10 cellular contexts compared by ENCODE assay signal in genomic region chr1:54980528-54981241, GRCh38. TPM values are rescaled to one million over a fixed set of nuclear protein-coding genes. Genes with fewer than 3 reads are reported as not detected.
DNase-seq lines count a peak whose midpoint lies in the region; ATAC-seq and TF ChIP-seq lines count a peak whose summit lies in the region.
"Had no signal": no experiment of that assay in that cellular context is flagged by ENCODE, and none has a peak within 500 bp of the region (broad histone marks: within the 10 kb centered on the region; RNA-seq: fewer than 3 reads in every experiment).

Gene TMEM61 (plus strand): TSS chr1:54980628. CDS start chr1:54981066, 438 bp downstream.

- POLR2A ChIA-PET in AG04450 (lab: Yijun Ruan, JAX): no interaction called here

- TF ChIP-seq POLR2A in esophagus squamous epithelium (IDR thresholded peaks at IDR 0.05): peak in 1 of 4 donors; percentile 19

- intact Hi-C loops in esophagus squamous epithelium (cut with DNase I): no loop called here

- DNase-seq in AG04450 (ENCODE audit: low read depth, low spot score): no peak
- DNase-seq in NCI-H774 (lab: John Stamatoyannopoulos, UW): peak; percentile 54
- no peak for DNase-seq in esophagus squamous epithelium (lab: John Stamatoyannopoulos, UW)
- no peak for DNase-seq in stimulated activated CD4-positive, alpha-beta T cell treated with anti-CD3 and anti-CD28 coated beads, Interleukin-2, amount 100 ng/mL, for 48 hours
- no peak for DNase-seq in activated naive CD4-positive, alpha-beta T cell treated with Interleukin-2 at 50 U/mL for 16 hours
- no peak for DNase-seq in epidermal melanocyte (ENCODE audit: insufficient read length, low spot score)
- DNase-seq: activated B cell treated with CpG ODN at 0.5 μM for 24 hours; CD4-positive, alpha-beta memory T cell had no signal

- H2AFZ ChIP-seq in neural cell (ENCODE audit: low read depth, low read length): no peak within 1 kb of the TSS

- no peaks in the 10 kb centered on the region for H3F3A ChIP-seq in neural cell (ENCODE audit: insufficient read depth, low read length, poor library complexity, severe bottlenecking)

- H3K27ac ChIP-seq in AG04450 (ENCODE audit: low read depth, low read length) (no peak within 1 kb of the TSS), esophagus squamous epithelium (peak within 1 kb of the TSS; percentile 73 to 81 (median 76)), neural cell (ENCODE audit: low read length) (no peak within 1 kb of the TSS)

- H3K4me2 ChIP-seq in neural cell (ENCODE audit: low read length): no peak within 1 kb of the TSS

- ATAC-seq in GM21360 (IDR thresholded peaks at IDR 0.05; ENCODE audit: unreplicated experiment): no peak

- H3K9me3 ChIP-seq in AG04450 (ENCODE audit: control insufficient read depth, insufficient read depth, low read length) (no peaks in the 10 kb centered on the region), esophagus squamous epithelium (no peaks in the 10 kb centered on the region), neural cell (ENCODE audit: low read length) (no peaks in the 10 kb centered on the region)

- TF ChIP-seq EP300 in neural cell (conservative IDR thresholded peaks at IDR 0.05; ENCODE audit: poor library complexity, severe bottlenecking): no peak

- TF ChIP-seq CTCF in AG04450 (IDR thresholded peaks at IDR 0.05; ENCODE audit: low read depth, low read length) (no peak), esophagus squamous epithelium (IDR thresholded peaks at IDR 0.05) (no peak), neural cell (IDR thresholded peaks at IDR 0.05; ENCODE audit: poor library complexity, severe bottlenecking) (no peak)

- 3% methylated on average over 14 of the region's 69 CpGs; no CpG with 5 or more reads in 1 of the 2 donors for WGBS in esophagus squamous epithelium, 2 donors

- no peaks in the 10 kb centered on the region for H3K36me3 ChIP-seq in esophagus squamous epithelium
- H3K36me3 ChIP-seq in neural cell (ENCODE audit: insufficient read depth, low read length): no peaks in the 10 kb centered on the region

- TF ChIP-seq RAD21 in neural cell (conservative IDR thresholded peaks at IDR 0.05): no peak

- no peaks in the 10 kb centered on the region for H3K9me2 ChIP-seq in neural cell (ENCODE audit: insufficient read depth, low read length)

- H3K4me3 ChIP-seq in AG04450 (ENCODE audit: low read depth, low read length) (peak within 1 kb of the TSS; percentile 22; the same call in 1 of the 2 replicates), esophagus squamous epithelium (peak within 1 kb of the TSS; percentile 50 to 74 (median 62)), neural cell (ENCODE audit: low read length) (peak within 1 kb of the TSS; percentile 52)

- peaks cover 60% of the 10 kb centered on the region for H3K27me3 ChIP-seq in AG04450 (ENCODE audit: control insufficient read depth, insufficient read depth, low read length)
- H3K27me3 ChIP-seq in esophagus squamous epithelium: peaks cover 0 to 32% (median 0%) of the 10 kb centered on the region in 4 donors
- peaks cover 31% of the 10 kb centered on the region for H3K27me3 ChIP-seq in neural cell (ENCODE audit: insufficient read depth, low read depth, low read length)

- H3K9ac ChIP-seq in neural cell (ENCODE audit: low read length): no peak within 1 kb of the TSS

- H3K4me1 ChIP-seq in esophagus squamous epithelium: peaks cover 6 to 46% (median 16%) of the 10 kb centered on the region in 3 donors

- H4K20me1 ChIP-seq in neural cell (ENCODE audit: insufficient read depth): no peaks in the 10 kb centered on the region

- H3K79me2 ChIP-seq in neural cell (replicated peaks; ENCODE audit: insufficient read depth, low read length): no peaks in the 10 kb centered on the region

- CTCF ChIA-PET in AG04450 (lab: Charles Lee): no interaction called here

TF ChIP-seq in neural cell, 6 proteins besides CTCF, POLR2A, EP300 and RAD21:
- TF ChIP-seq MXI1 (conservative IDR thresholded peaks at IDR 0.05; ENCODE audit: poor library complexity, severe bottlenecking) (no peak), REST (IDR thresholded peaks at IDR 0.05; ENCODE audit: borderline replicate concordance) (no peak), SMC3 (conservative IDR thresholded peaks at IDR 0.05; ENCODE audit: poor library complexity) (no peak)

RNA-seq across cellular contexts. Expression of gene TMEM61, which starts in this region (rescaled TPM):
- polyA plus RNA-seq in AG04450 (2011; rRNA removed): not detected in 2 replicates
- not detected in 2 replicates for polyA minus RNA-seq in AG04450 (2011; rRNA and poly(A)+ RNA removed)
- total RNA-seq in esophagus squamous epithelium: 1 to 10 TPM in 2 of 4 donors, under 1 TPM in 1, not detected in 1; 0.95 to 2.3 (median 1.0) TPM
- polyA plus RNA-seq in neural cell: not detected in 2 replicates
- not detected in 2 replicates for polyA minus RNA-seq in neural cell
- total RNA-seq: activated B cell treated with CpG ODN at 0.5 μM for 24 hours; CD4-positive, alpha-beta memory T cell had no signal
- polyA plus RNA-seq: CD4-positive, alpha-beta memory T cell had no signal

Comparison
In these comparisons a context has a peak if more than half of its experiments do, and no peak if none do; other contexts are left out.
1. H3K27ac ChIP-seq: peak in esophagus squamous epithelium (4 of 4); none in AG04450 (single experiment) and neural cell (single experiment).
2. Peak in every context shown above with its lines, with median percentiles within 50 percentile points of each other: H3K4me3 ChIP-seq.